In genomic region chr6:37516076-37516919, GRCh38 we compare ENCODE assay signal across 1 cellular context.
TF ChIP-seq lines count a peak whose summit lies in the region.

No MANE protein-coding gene starts in this region.

TF ChIP-seq in HepG2, 621 proteins besides CTCF, POLR2A, EP300 and RAD21 (continued from another document):
- TF ChIP-seq, protein P1, sequence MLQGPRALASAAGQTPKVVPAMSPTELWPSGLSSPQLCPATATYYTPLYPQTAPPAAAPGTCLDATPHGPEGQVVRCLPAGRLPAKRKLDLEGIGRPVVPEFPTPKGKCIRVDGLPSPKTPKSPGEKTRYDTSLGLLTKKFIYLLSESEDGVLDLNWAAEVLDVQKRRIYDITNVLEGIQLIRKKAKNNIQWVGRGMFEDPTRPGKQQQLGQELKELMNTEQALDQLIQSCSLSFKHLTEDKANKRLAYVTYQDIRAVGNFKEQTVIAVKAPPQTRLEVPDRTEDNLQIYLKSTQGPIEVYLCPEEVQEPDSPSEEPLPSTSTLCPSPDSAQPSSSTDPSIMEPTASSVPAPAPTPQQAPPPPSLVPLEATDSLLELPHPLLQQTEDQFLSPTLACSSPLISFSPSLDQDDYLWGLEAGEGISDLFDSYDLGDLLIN (CRISPR knock-in tag; IDR thresholded peaks at IDR 0.05; ENCODE audit: borderline replicate concordance) = no peak
- TF ChIP-seq ZNF24 (IDR thresholded peaks at IDR 0.05) (no peak), USF2 (IDR thresholded peaks at IDR 0.05; ENCODE audit: low read depth, low read length) (peak; percentile 75), USF2 (CRISPR knock-in tag; IDR thresholded peaks at IDR 0.05; ENCODE audit: borderline replicate concordance) (peak; percentile 83; the same call in 1 of the 2 replicates), ATF7 (IDR thresholded peaks at IDR 0.05) (no peak), ATF7 (CRISPR knock-in tag; IDR thresholded peaks at IDR 0.05) (0 out of 2 replicates have a peak, but pooled peaks have one; percentile 5), ZNF263 (CRISPR knock-in tag; IDR thresholded peaks at IDR 0.05) (0 out of 2 replicates have a peak, but pooled peaks have one; percentile 33), ARID2 (CRISPR knock-in tag; IDR thresholded peaks at IDR 0.05; ENCODE audit: borderline replicate concordance) (no peak), CSRNP1 (CRISPR knock-in tag; IDR thresholded peaks at IDR 0.05) (no peak), HNRNPL (IDR thresholded peaks at IDR 0.05; ENCODE audit: low read depth, low read length) (peak; percentile 75), RXRA (CRISPR knock-in tag; IDR thresholded peaks at IDR 0.05) (0 out of 2 replicates have a peak, but pooled peaks have one; percentile 34), TEAD3 (CRISPR knock-in tag; optimal IDR thresholded peaks at IDR 0.05; ENCODE audit: borderline replicate concordance) (peak; percentile 22), MYC (CRISPR knock-in tag; IDR thresholded peaks at IDR 0.05; ENCODE audit: borderline replicate concordance) (0 out of 2 replicates have a peak, but pooled peaks have one; percentile 29), ATAD3A (CRISPR knock-in tag; IDR thresholded peaks at IDR 0.05) (no peak), RAD51 (IDR thresholded peaks at IDR 0.05; ENCODE audit: borderline replicate concordance) (peak; percentile 45; the same call in 1 of the 2 replicates), SMAD1 (CRISPR knock-in tag; IDR thresholded peaks at IDR 0.05; ENCODE audit: borderline replicate concordance, low read depth) (0 out of 2 replicates have a peak, but pooled peaks have one; percentile 39), KDM3A (CRISPR knock-in tag; IDR thresholded peaks at IDR 0.05; ENCODE audit: low read depth) (0 out of 2 replicates have a peak, but pooled peaks have one; percentile 37), ZFY (CRISPR knock-in tag; IDR thresholded peaks at IDR 0.05) (no peak), HNF4A (CRISPR knock-in tag; IDR thresholded peaks at IDR 0.05) (peak; percentile 79), ZNF350 (CRISPR knock-in tag; IDR thresholded peaks at IDR 0.05; ENCODE audit: borderline replicate concordance, low read depth) (0 out of 2 replicates have a peak, but pooled peaks have one; percentile 14), CCDC6 (CRISPR knock-in tag; IDR thresholded peaks at IDR 0.05) (no peak), HMGXB4 (CRISPR knock-in tag; IDR thresholded peaks at IDR 0.05; ENCODE audit: borderline replicate concordance in 1 of 2, low read depth in 1 of 2) (peak in 1 of 2 experiments; percentile 45; a peak in 1 of 4 replicates), ZNF124 (CRISPR knock-in tag; IDR thresholded peaks at IDR 0.05) (0 out of 2 replicates have a peak, but pooled peaks have one; percentile 46), NCOR1 (IDR thresholded peaks at IDR 0.05; ENCODE audit: borderline replicate concordance, low read length) (peak; percentile 33; the same call in 1 of the 2 replicates), PATZ1 (CRISPR knock-in tag; IDR thresholded peaks at IDR 0.05) (peak; percentile 10; the same call in 1 of the 2 replicates), ZKSCAN5 (CRISPR knock-in tag; IDR thresholded peaks at IDR 0.05) (no peak), FOXC1 (CRISPR knock-in tag; IDR thresholded peaks at IDR 0.05; ENCODE audit: borderline replicate concordance) (0 out of 2 replicates have a peak, but pooled peaks have one; percentile 31), KDM5B (CRISPR knock-in tag; IDR thresholded peaks at IDR 0.05; ENCODE audit: borderline replicate concordance) (0 out of 2 replicates have a peak, but pooled peaks have one; percentile 31)
- TF ChIP-seq, protein P2, sequence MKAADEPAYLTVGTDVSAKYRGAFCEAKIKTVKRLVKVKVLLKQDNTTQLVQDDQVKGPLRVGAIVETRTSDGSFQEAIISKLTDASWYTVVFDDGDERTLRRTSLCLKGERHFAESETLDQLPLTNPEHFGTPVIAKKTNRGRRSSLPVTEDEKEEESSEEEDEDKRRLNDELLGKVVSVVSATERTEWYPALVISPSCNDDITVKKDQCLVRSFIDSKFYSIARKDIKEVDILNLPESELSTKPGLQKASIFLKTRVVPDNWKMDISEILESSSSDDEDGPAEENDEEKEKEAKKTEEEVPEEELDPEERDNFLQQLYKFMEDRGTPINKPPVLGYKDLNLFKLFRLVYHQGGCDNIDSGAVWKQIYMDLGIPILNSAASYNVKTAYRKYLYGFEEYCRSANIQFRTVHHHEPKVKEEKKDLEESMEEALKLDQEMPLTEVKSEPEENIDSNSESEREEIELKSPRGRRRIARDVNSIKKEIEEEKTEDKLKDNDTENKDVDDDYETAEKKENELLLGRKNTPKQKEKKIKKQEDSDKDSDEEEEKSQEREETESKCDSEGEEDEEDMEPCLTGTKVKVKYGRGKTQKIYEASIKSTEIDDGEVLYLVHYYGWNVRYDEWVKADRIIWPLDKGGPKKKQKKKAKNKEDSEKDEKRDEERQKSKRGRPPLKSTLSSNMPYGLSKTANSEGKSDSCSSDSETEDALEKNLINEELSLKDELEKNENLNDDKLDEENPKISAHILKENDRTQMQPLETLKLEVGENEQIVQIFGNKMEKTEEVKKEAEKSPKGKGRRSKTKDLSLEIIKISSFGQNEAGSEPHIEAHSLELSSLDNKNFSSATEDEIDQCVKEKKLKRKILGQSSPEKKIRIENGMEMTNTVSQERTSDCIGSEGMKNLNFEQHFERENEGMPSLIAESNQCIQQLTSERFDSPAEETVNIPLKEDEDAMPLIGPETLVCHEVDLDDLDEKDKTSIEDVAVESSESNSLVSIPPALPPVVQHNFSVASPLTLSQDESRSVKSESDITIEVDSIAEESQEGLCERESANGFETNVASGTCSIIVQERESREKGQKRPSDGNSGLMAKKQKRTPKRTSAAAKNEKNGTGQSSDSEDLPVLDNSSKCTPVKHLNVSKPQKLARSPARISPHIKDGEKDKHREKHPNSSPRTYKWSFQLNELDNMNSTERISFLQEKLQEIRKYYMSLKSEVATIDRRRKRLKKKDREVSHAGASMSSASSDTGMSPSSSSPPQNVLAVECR (CRISPR knock-in tag; IDR thresholded peaks at IDR 0.05; ENCODE audit: borderline replicate concordance) = 0 out of 2 replicates have a peak, but pooled peaks have one; percentile 26
TF ChIP-seq in HepG2: peak in this region for 38.
